8 cellular contexts compared by ENCODE assay signal in the genomic region with DNA sequence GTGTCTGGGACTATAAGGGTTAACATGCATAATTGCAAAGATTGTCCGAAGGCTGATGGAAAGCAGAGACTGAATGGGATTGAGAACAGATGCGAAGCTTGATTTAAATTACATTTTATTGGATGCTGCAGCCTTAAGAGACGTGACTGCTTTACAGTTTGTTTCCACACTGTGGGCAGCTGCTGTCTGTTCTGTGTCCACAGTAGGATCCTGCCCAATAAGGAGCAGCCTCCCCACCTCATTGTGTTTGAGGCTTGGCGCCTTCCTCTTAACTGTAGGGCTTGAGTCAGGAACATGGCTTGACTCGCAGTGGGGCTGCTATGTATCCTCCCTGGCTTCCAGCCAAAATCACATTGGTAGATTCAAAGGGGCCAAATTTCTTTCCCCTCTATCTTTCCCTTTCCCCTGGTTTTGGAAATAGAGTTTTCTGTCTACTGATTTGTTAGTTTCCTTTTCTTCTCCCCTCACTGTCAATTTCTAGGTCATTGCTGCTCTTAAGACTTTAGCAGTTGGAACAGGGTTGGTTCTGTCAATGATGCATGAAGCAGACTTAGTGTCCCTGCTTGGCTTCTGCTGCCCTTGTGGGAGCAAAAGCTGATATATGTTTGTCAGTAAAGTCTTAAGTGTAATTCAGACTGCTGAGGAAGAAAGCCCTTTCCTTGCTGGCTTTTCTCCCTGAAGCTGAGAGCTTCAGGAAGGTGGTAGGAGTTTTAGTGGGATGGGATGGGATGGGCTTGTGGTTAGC. TPM values are rescaled to one million over a fixed set of nuclear protein-coding genes. Genes with fewer than 3 reads are reported as not detected.
A peak's percentile ranks its signal among the peaks of the same experiment; 100 is the strongest.
DNase-seq lines count a peak whose midpoint lies in the region; ATAC-seq lines count a peak whose summit lies in the region.

No MANE protein-coding gene starts in this region.

- H3K27me3 ChIP-seq in SJCRH30: no peaks in the 10 kb centered on the region

- H3K27ac ChIP-seq in SJCRH30: peak overlapping the region; percentile 59

- no peak overlapping the region for H3K4me3 ChIP-seq in SJCRH30

- DNase-seq in NCI-H2081 (lab: John Stamatoyannopoulos, UW) (peak; percentile 44 to 75), NCI-H2081 treated with DMSO at 0.1 percent for 48 hours (lab: John Stamatoyannopoulos, UW) (no peak), SJCRH30 (peak; percentile 72 to 83), glomerular visceral epithelial cell (ENCODE audit: extremely low spot score) (peak; percentile 52), globus pallidus (ENCODE audit: low spot score) (no peak)
- DNase-seq in stimulated activated CD8-positive, alpha-beta memory T cell treated with anti-CD3 and anti-CD28 coated beads, Interleukin-4, amount 100 ng/mL, for 48 hours: peak; percentile 23

- no peak for ATAC-seq in GM18498 (IDR thresholded peaks at IDR 0.05; ENCODE audit: unreplicated experiment)
- ATAC-seq in HG03280 (IDR thresholded peaks at IDR 0.05; ENCODE audit: unreplicated experiment): no peak

- no peaks in the 10 kb centered on the region for H3K9me3 ChIP-seq in SJCRH30 (replicated peaks)

- H3K4me1 ChIP-seq in SJCRH30: peaks cover 59% of the 10 kb centered on the region

- H3K36me3 ChIP-seq in SJCRH30: peaks cover 33% of the 10 kb centered on the region

RNA-seq across cellular contexts. Expression of a gene that starts 5.1 kb away (rescaled TPM):
- 42.3 and 43.2 TPM in 2 replicates for total RNA-seq in SJCRH30 (2014; rRNA removed; shearing (Covaris generic))

RNA-seq across cellular contexts. Expression of a gene that starts 16.2 kb away (rescaled TPM):
- total RNA-seq in SJCRH30 (2014; rRNA removed; shearing (Covaris generic)): 89.3 and 97.0 TPM in 2 replicates

Comparison
In these comparisons a context has a peak if more than half of its experiments do, and no peak if none do; other contexts are left out.
1. DNase-seq: peak in NCI-H2081 (2 of 2), SJCRH30 (2 of 2), glomerular visceral epithelial cell (single experiment) and stimulated activated CD8-positive, alpha-beta memory T cell treated with anti-CD3 and anti-CD28 coated beads, Interleukin-4, amount 100 ng/mL, for 48 hours (single experiment); none in NCI-H2081 treated with DMSO at 0.1 percent for 48 hours (single experiment) and globus pallidus (single experiment).